Comparison of ENCODE assay signal across 16 cellular contexts in the genomic region with DNA sequence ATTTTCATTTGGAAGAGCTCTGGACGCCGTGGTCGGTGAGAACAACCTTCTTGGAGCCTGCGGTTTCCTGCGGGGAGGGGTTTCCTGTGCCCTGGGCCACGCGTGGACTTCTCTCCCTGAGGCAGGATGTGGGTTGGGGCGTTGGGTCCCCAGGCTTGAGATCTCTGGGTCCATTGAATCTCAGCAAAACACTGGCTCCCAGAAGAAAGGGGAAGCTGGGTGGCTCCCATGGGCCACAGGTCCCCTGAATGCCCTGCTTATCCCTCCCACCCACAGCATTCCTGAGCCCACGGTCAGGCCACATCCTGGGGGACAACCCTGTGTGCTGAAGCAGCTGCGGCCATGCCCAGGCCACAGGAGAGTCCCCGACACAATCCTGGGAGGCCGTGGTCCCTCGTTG.
DNase-seq lines count a peak whose midpoint lies in the region; ATAC-seq and TF ChIP-seq lines count a peak whose summit lies in the region.
"Had no signal": no experiment of that assay in that cellular context is flagged by ENCODE, and none has a peak within 500 bp of the region (broad histone marks: within the 10 kb centered on the region; RNA-seq: fewer than 3 reads in every experiment).

No MANE protein-coding gene starts in this region.

- ATAC-seq in naive thymus-derived CD8-positive, alpha-beta T cell: peak; percentile 23 to 54
- no peak for ATAC-seq in HG02870 (IDR thresholded peaks at IDR 0.05; ENCODE audit: unreplicated experiment)
- ATAC-seq: left colon had no signal

- H3K27me3 Mint-ChIP-seq in activated naive CD4-positive, alpha-beta T cell treated with anti-CD3 and anti-CD28 coated beads, Interleukin-2, amount 50 U/mL, for 24 hours: no peaks in the 10 kb centered on the region
- H3K27me3 Mint-ChIP-seq in naive thymus-derived CD8-positive, alpha-beta T cell: peaks cover 0 to 9% (median 0%) of the 10 kb centered on the region in 5 donors

- peaks cover 0 to 7% (median 5%) of the 10 kb centered on the region in 4 donors for H3K4me1 ChIP-seq in tibial artery
- H3K4me1 ChIP-seq: stomach had no signal

- intact Hi-C loops in tibial artery (cut with DNase I; ENCODE audit: low total_unique reads): no loop called here

- no peaks in the 10 kb centered on the region for H3K36me3 ChIP-seq in tibial artery
- H3K36me3 ChIP-seq: stomach had no signal

- no peaks in the 10 kb centered on the region for H3K9me3 ChIP-seq in tibial artery
- H3K9me3 ChIP-seq: stomach had no signal

- DNase-seq in activated T-cell treated with anti-CD3 and anti-CD28 coated beads for 24 hours (ENCODE audit: low read depth): peak; percentile 11
- no peak for DNase-seq in activated T-cell treated with anti-CD3 and anti-CD28 coated beads, Interleukin-2, amount 50 U/mL, for 1 hour
- DNase-seq in GDM1 (lab: John Stamatoyannopoulos, UW): peak; percentile 18
- DNase-seq in naive thymus-derived CD8-positive, alpha-beta T cell: peak in 4 of 10 donors; percentile 4 to 15 (median 10)
- DNase-seq in tibial artery: no peak
- no peak for DNase-seq in activated CD8-positive, alpha-beta memory T cell treated with anti-CD3 and anti-CD28 coated beads, Interleukin-2, amount 50 U/mL, for 4 hours
- DNase-seq: EL, left colon, NCI-H1105, NCI-H2171 treated with DMSO at 0.1 percent for 48 hours, RPMI8226, stomach, SW 1271 had no signal

- no peak overlapping the region for H3K27ac Mint-ChIP-seq in activated naive CD4-positive, alpha-beta T cell treated with anti-CD3 and anti-CD28 coated beads, Interleukin-2, amount 50 U/mL, for 24 hours
- peak overlapping the region in 7 of 10 donors; percentile 47 to 83 (median 72) for H3K27ac Mint-ChIP-seq in naive thymus-derived CD8-positive, alpha-beta T cell

- peak overlapping the region; percentile 30 for H3K4me3 Mint-ChIP-seq in activated naive CD4-positive, alpha-beta T cell treated with anti-CD3 and anti-CD28 coated beads, Interleukin-2, amount 50 U/mL, for 24 hours
- H3K4me3 Mint-ChIP-seq in naive thymus-derived CD8-positive, alpha-beta T cell: peak overlapping the region in 9 of 10 donors; percentile 17 to 69 (median 45)

- POLR2A ChIA-PET in naive thymus-derived CD8-positive, alpha-beta T cell (lab: Charles Lee): interaction anchor here (1.6 kb wide), 1 partner anchor 12 kb away, joined by 4 read pairs; no protein-coding TSS in a partner anchor

- no peaks in the 10 kb centered on the region for H3K27me3 ChIP-seq in tibial artery

- no peak overlapping the region for H3K27ac ChIP-seq in tibial artery
- H3K27ac ChIP-seq: KMS-11, stomach had no signal

- no peak overlapping the region for H3K4me3 ChIP-seq in tibial artery
- H3K4me3 ChIP-seq: stomach had no signal

- no peaks in the 10 kb centered on the region for H3K36me3 Mint-ChIP-seq in activated naive CD4-positive, alpha-beta T cell treated with anti-CD3 and anti-CD28 coated beads, Interleukin-2, amount 50 U/mL, for 24 hours
- no peaks in the 10 kb centered on the region for H3K36me3 Mint-ChIP-seq in naive thymus-derived CD8-positive, alpha-beta T cell

- peaks cover 34% of the 10 kb centered on the region for H3K4me1 Mint-ChIP-seq in activated naive CD4-positive, alpha-beta T cell treated with anti-CD3 and anti-CD28 coated beads, Interleukin-2, amount 50 U/mL, for 24 hours
- peaks cover 12 to 21% (median 19%) of the 10 kb centered on the region in 4 donors for H3K4me1 Mint-ChIP-seq in naive thymus-derived CD8-positive, alpha-beta T cell

- H3K9me3 Mint-ChIP-seq in activated naive CD4-positive, alpha-beta T cell treated with anti-CD3 and anti-CD28 coated beads, Interleukin-2, amount 50 U/mL, for 24 hours: no peaks in the 10 kb centered on the region
- peaks cover 0 to 17% (median 0%) of the 10 kb centered on the region in 9 donors for H3K9me3 Mint-ChIP-seq in naive thymus-derived CD8-positive, alpha-beta T cell

- no peak for TF ChIP-seq CTCF in tibial artery (IDR thresholded peaks at IDR 0.05)

Comparison
In these comparisons a context has a peak if more than half of its experiments do, and no peak if none do; other contexts are left out.
1. DNase-seq: peak in activated T-cell treated with anti-CD3 and anti-CD28 coated beads for 24 hours (single experiment) and GDM1 (single experiment); none in activated T-cell treated with anti-CD3 and anti-CD28 coated beads, Interleukin-2, amount 50 U/mL, for 1 hour (single experiment), tibial artery (0 of 2) and activated CD8-positive, alpha-beta memory T cell treated with anti-CD3 and anti-CD28 coated beads, Interleukin-2, amount 50 U/mL, for 4 hours (single experiment).